15 cellular contexts compared by ENCODE assay signal in genomic region chr10:78570633-78571032, GRCh38.
DNase-seq lines count a peak whose midpoint lies in the region; ATAC-seq lines count a peak whose summit lies in the region.
"Had no signal": no experiment of that assay in that cellular context is flagged by ENCODE, and none has a peak within 500 bp of the region (broad histone marks: within the 10 kb centered on the region; RNA-seq: fewer than 3 reads in every experiment).

No MANE protein-coding gene starts in this region.

- H3K4me3 ChIP-seq in naive thymus-derived CD4-positive, alpha-beta T cell (ENCODE audit: low read length): no peak overlapping the region
- H3K4me3 ChIP-seq: adrenal gland had no signal

- CTCF ChIA-PET in naive thymus-derived CD4-positive, alpha-beta T cell (lab: Charles Lee): no interaction called here

- H3K4me3 Mint-ChIP-seq in naive thymus-derived CD4-positive, alpha-beta T cell: no peak overlapping the region
- H3K4me3 Mint-ChIP-seq: activated CD4-positive, alpha-beta memory T cell treated with anti-CD3 and anti-CD28 coated beads for 36 hours; B cell; stimulated activated naive CD8-positive, alpha-beta T cell treated with anti-CD3 and anti-CD28 coated beads, Interleukin-15, Interleukin-2, amounts not matched to agents 100 ng/mL and 50 ng/mL, for 24 hours had no signal

- peaks cover 0 to 4% (median 0%) of the 10 kb centered on the region in 5 donors for H3K27me3 Mint-ChIP-seq in naive thymus-derived CD4-positive, alpha-beta T cell
- H3K27me3 Mint-ChIP-seq: stimulated activated naive CD8-positive, alpha-beta T cell treated with anti-CD3 and anti-CD28 coated beads, Interleukin-15, Interleukin-2, amounts not matched to agents 100 ng/mL and 50 ng/mL, for 24 hours had no signal

- no peaks in the 10 kb centered on the region for H3K36me3 Mint-ChIP-seq in naive thymus-derived CD4-positive, alpha-beta T cell
- H3K36me3 Mint-ChIP-seq: activated CD4-positive, alpha-beta memory T cell treated with anti-CD3 and anti-CD28 coated beads for 36 hours had no signal

- POLR2A ChIA-PET in naive thymus-derived CD4-positive, alpha-beta T cell (lab: Charles Lee): no interaction called here

- no peaks in the 10 kb centered on the region for H3K27me3 ChIP-seq in naive thymus-derived CD4-positive, alpha-beta T cell (ENCODE audit: control insufficient read depth in 2 of 2, insufficient read depth in 2 of 2, low read length in 2 of 2)
- H3K27me3 ChIP-seq: adrenal gland had no signal

- H3K36me3 ChIP-seq in naive thymus-derived CD4-positive, alpha-beta T cell (ENCODE audit: control insufficient read depth in 2 of 3, insufficient read depth in 3 of 3, low read length in 3 of 3): no peaks in the 10 kb centered on the region
- H3K36me3 ChIP-seq: adrenal gland had no signal

- no peaks in the 10 kb centered on the region for H3K9me3 Mint-ChIP-seq in naive thymus-derived CD4-positive, alpha-beta T cell
- H3K9me3 Mint-ChIP-seq: activated CD4-positive, alpha-beta memory T cell treated with anti-CD3 and anti-CD28 coated beads for 36 hours; stimulated activated naive CD8-positive, alpha-beta T cell treated with anti-CD3 and anti-CD28 coated beads, Interleukin-15, Interleukin-2, amounts not matched to agents 100 ng/mL and 50 ng/mL, for 24 hours had no signal

- H3K4me1 ChIP-seq in naive thymus-derived CD4-positive, alpha-beta T cell (ENCODE audit: control insufficient read depth in 2 of 2, insufficient read depth in 2 of 2, low read length in 2 of 2): no peaks in the 10 kb centered on the region
- H3K4me1 ChIP-seq: adrenal gland, parathyroid adenoma had no signal

- peaks cover 0 to 11% (median 0%) of the 10 kb centered on the region in 7 donors for H3K4me1 Mint-ChIP-seq in naive thymus-derived CD4-positive, alpha-beta T cell
- H3K4me1 Mint-ChIP-seq: B cell had no signal

- intact Hi-C loops in sciatic nerve (cut with DNase I): no loop called here
- intact Hi-C loops in naive thymus-derived CD4-positive, alpha-beta T cell (cut with micrococcal nuclease): no loop called here

- H3K9me3 ChIP-seq in naive thymus-derived CD4-positive, alpha-beta T cell (ENCODE audit: control insufficient read depth in 2 of 3, low read length in 3 of 3): no peaks in the 10 kb centered on the region
- H3K9me3 ChIP-seq: adrenal gland had no signal

- no peak overlapping the region for H3K27ac ChIP-seq in naive thymus-derived CD4-positive, alpha-beta T cell (ENCODE audit: low read depth, low read length)
- H3K27ac ChIP-seq: parathyroid adenoma had no signal

- peak; percentile 2 for ATAC-seq in sciatic nerve
- ATAC-seq in naive thymus-derived CD4-positive, alpha-beta T cell: no peak
- ATAC-seq in GM21360 (IDR thresholded peaks at IDR 0.05; ENCODE audit: unreplicated experiment): no peak

- DNase-seq in DMS79 treated with DMSO at 0.1 percent for 48 hours (lab: John Stamatoyannopoulos, UW) (peak; percentile 51), SK-N-DZ (ENCODE audit: low spot score) (peak; percentile 29), hypothalamus (lab: John Stamatoyannopoulos, UW) (peak in 27 of 51 donors; percentile 6 to 67 (median 34)), sciatic nerve (ENCODE audit: low spot score) (no peak), NCI-H1105 treated with DMSO at 0.1 percent for 48 hours (lab: John Stamatoyannopoulos, UW) (no peak)
- DNase-seq in naive thymus-derived CD4-positive, alpha-beta T cell: no peak
- DNase-seq: activated CD4-positive, alpha-beta memory T cell treated with anti-CD3 and anti-CD28 coated beads for 36 hours; activated T-cell treated with anti-CD3 and anti-CD28 coated beads, Interleukin-2, amount 50 U/mL, for 48 hours; adrenal gland; NCI-H187 treated with DMSO at 0.1 percent for 48 hours; NCI-H524 had no signal

- no peak overlapping the region for H3K27ac Mint-ChIP-seq in naive thymus-derived CD4-positive, alpha-beta T cell
- H3K27ac Mint-ChIP-seq: activated CD4-positive, alpha-beta memory T cell treated with anti-CD3 and anti-CD28 coated beads for 36 hours; B cell; stimulated activated naive CD8-positive, alpha-beta T cell treated with anti-CD3 and anti-CD28 coated beads, Interleukin-15, Interleukin-2, amounts not matched to agents 100 ng/mL and 50 ng/mL, for 24 hours had no signal

Comparison
In these comparisons a context has a peak if more than half of its experiments do, and no peak if none do; other contexts are left out.
1. DNase-seq: peak in DMS79 treated with DMSO at 0.1 percent for 48 hours (single experiment), SK-N-DZ (single experiment) and hypothalamus (27 of 51); none in sciatic nerve (single experiment), naive thymus-derived CD4-positive, alpha-beta T cell (0 of 9) and NCI-H1105 treated with DMSO at 0.1 percent for 48 hours (single experiment).